Comparison of ENCODE assay signal across 10 cellular contexts in genomic region chr9:95341262-95342011, GRCh38. TPM values are rescaled to one million over a fixed set of nuclear protein-coding genes. Genes with fewer than 3 reads are reported as not detected.
DNase-seq lines count a peak whose midpoint lies in the region; ATAC-seq and TF ChIP-seq lines count a peak whose summit lies in the region.
"Had no signal": no experiment of that assay in that cellular context is flagged by ENCODE, and none has a peak within 500 bp of the region (broad histone marks: within the 10 kb centered on the region; RNA-seq: fewer than 3 reads in every experiment).

No MANE protein-coding gene starts in this region.

- H3K4ac ChIP-seq in mesendoderm (ENCODE audit: low read depth, low read length), result no peak overlapping the region

- CTCF ChIA-PET in activated CD8-positive, alpha-beta memory T cell treated with anti-CD3 and anti-CD28 coated beads, Interleukin-2, amount 10 ng/mL, durations not matched to agents 7 days and 5 days (lab: Charles Lee), result no interaction called here

- no peak overlapping the region for H3K4me3 Mint-ChIP-seq in activated CD8-positive, alpha-beta memory T cell treated with anti-CD3 and anti-CD28 coated beads, Interleukin-2, amount 10 ng/mL, durations not matched to agents 7 days and 5 days
- H3K4me3 Mint-ChIP-seq: dendritic cell treated with granulocyte-macrophage colony-stimulating factor and Interleukin-4, amounts not matched to agents 40 ng/mL and 50 ng/mL, for 4 days; immature natural killer cell had no signal

- peak; percentile 65 for TF ChIP-seq CTCF in choroid plexus epithelial cell (conservative IDR thresholded peaks at IDR 0.05; ENCODE audit: low read depth, low read length)

- no peaks in the 10 kb centered on the region for H3K36me3 Mint-ChIP-seq in activated CD8-positive, alpha-beta memory T cell treated with anti-CD3 and anti-CD28 coated beads, Interleukin-2, amount 10 ng/mL, durations not matched to agents 7 days and 5 days
- H3K36me3 Mint-ChIP-seq: immature natural killer cell had no signal

- no peaks in the 10 kb centered on the region for H3K4me1 ChIP-seq in mesendoderm (ENCODE audit: control insufficient read depth, low read depth, low read length)

- no peak overlapping the region for H4K8ac ChIP-seq in mesendoderm (ENCODE audit: low read depth, low read length)

- H3K79me1 ChIP-seq in mesendoderm (ENCODE audit: low read length), result no peaks in the 10 kb centered on the region

- WGBS in mesendoderm (ENCODE audit: extremely low coverage, insufficient coverage, low lambda C conversion rate), result no CpG with 5 or more reads among the region's 5 CpGs

- H2AK5ac ChIP-seq in mesendoderm (ENCODE audit: low read length), result no peak overlapping the region

- no peak overlapping the region for H3K9ac ChIP-seq in mesendoderm (ENCODE audit: low read length)

- H3K9me3 Mint-ChIP-seq in activated CD8-positive, alpha-beta memory T cell treated with anti-CD3 and anti-CD28 coated beads, Interleukin-2, amount 10 ng/mL, durations not matched to agents 7 days and 5 days (ENCODE audit: low read depth), result no peaks in the 10 kb centered on the region
- H3K9me3 Mint-ChIP-seq: immature natural killer cell had no signal

- no peak overlapping the region for H3K27ac ChIP-seq in mesendoderm (ENCODE audit: low read depth, low read length)

- ATAC-seq in HG02759 (IDR thresholded peaks at IDR 0.05; ENCODE audit: unreplicated experiment) (no peak), HG03108 (IDR thresholded peaks at IDR 0.05; ENCODE audit: unreplicated experiment) (no peak)
- ATAC-seq in activated CD8-positive, alpha-beta memory T cell treated with anti-CD3 and anti-CD28 coated beads, Interleukin-2, amount 10 ng/mL, durations not matched to agents 7 days and 5 days, result no peak

- H2BK5ac ChIP-seq in mesendoderm (ENCODE audit: low read length), result no peak overlapping the region

- no peak overlapping the region for H3K4me2 ChIP-seq in mesendoderm (ENCODE audit: low read length)

- H3K36me3 ChIP-seq in MG63 (no peaks in the 10 kb centered on the region), mesendoderm (ENCODE audit: control insufficient read depth, insufficient read depth, low read length) (no peaks in the 10 kb centered on the region)

- H3K9me3 ChIP-seq in MG63, result no peaks in the 10 kb centered on the region

- H3K27ac Mint-ChIP-seq in activated CD8-positive, alpha-beta memory T cell treated with anti-CD3 and anti-CD28 coated beads, Interleukin-2, amount 10 ng/mL, durations not matched to agents 7 days and 5 days, result no peak overlapping the region
- H3K27ac Mint-ChIP-seq: dendritic cell treated with granulocyte-macrophage colony-stimulating factor and Interleukin-4, amounts not matched to agents 40 ng/mL and 50 ng/mL, for 4 days; immature natural killer cell had no signal

- no peak overlapping the region for H2BK120ac ChIP-seq in mesendoderm (ENCODE audit: low read depth, low read length)

- peaks cover 14% of the 10 kb centered on the region for H3K4me1 Mint-ChIP-seq in activated CD8-positive, alpha-beta memory T cell treated with anti-CD3 and anti-CD28 coated beads, Interleukin-2, amount 10 ng/mL, durations not matched to agents 7 days and 5 days
- H3K4me1 Mint-ChIP-seq: immature natural killer cell had no signal

- H3K79me2 ChIP-seq in mesendoderm (ENCODE audit: control insufficient read depth, insufficient read depth, low read length), result no peaks in the 10 kb centered on the region

- H2BK15ac ChIP-seq in mesendoderm (replicated peaks; ENCODE audit: low read depth), result no peak overlapping the region

- H3K18ac ChIP-seq in mesendoderm (ENCODE audit: low read length), result no peak overlapping the region

- no peak overlapping the region for H3K23ac ChIP-seq in mesendoderm (ENCODE audit: low read length)

- no peak overlapping the region for H4K5ac ChIP-seq in mesendoderm (ENCODE audit: low read length)

- peak; percentile 41 for DNase-seq in EH (ENCODE audit: low read depth)
- peak; percentile 20 for DNase-seq in MG63
- peak; percentile 58 for DNase-seq in choroid plexus epithelial cell (ENCODE audit: low read depth)
- peak; percentile 78 for DNase-seq in mesendoderm
- DNase-seq in activated CD8-positive, alpha-beta memory T cell treated with anti-CD3 and anti-CD28 coated beads, Interleukin-2, amount 10 ng/mL, durations not matched to agents 7 days and 5 days, result no peak
- DNase-seq in NCI-H146 treated with DMSO at 0.1 percent for 48 hours (lab: John Stamatoyannopoulos, UW; ENCODE audit: unreplicated experiment), result no peak
- DNase-seq: immature natural killer cell had no signal

- H3K27me3 ChIP-seq in MG63 (no peaks in the 10 kb centered on the region), mesendoderm (ENCODE audit: insufficient read depth, low read length, poor library complexity) (no peaks in the 10 kb centered on the region)

- H3K56ac ChIP-seq in mesendoderm (ENCODE audit: low read length), result no peak overlapping the region

- H3K4me3 ChIP-seq in MG63, result no peak overlapping the region
- no peak overlapping the region for H3K4me3 ChIP-seq in choroid plexus epithelial cell (ENCODE audit: low read depth, low read length)
- no peak overlapping the region for H3K4me3 ChIP-seq in mesendoderm (ENCODE audit: low read length)

- H3K27me3 Mint-ChIP-seq in activated CD8-positive, alpha-beta memory T cell treated with anti-CD3 and anti-CD28 coated beads, Interleukin-2, amount 10 ng/mL, durations not matched to agents 7 days and 5 days, result peaks cover 2% of the 10 kb centered on the region

RNA-seq across cellular contexts. Expression of gene FANCC, which starts 23.9 kb away (rescaled TPM):
- 10.7 and 22.2 TPM in 2 replicates for total RNA-seq in MG63 (2014; rRNA removed; shearing (Covaris generic); ENCODE audit: low replicate concordance)
- 8.1 TPM for polyA plus RNA-seq in mesendoderm (2013, experiment 1 of 2)
- 7.9 TPM for polyA plus RNA-seq in mesendoderm (2013, experiment 2 of 2)
- total RNA-seq in activated CD8-positive, alpha-beta memory T cell treated with anti-CD3 and anti-CD28 coated beads, Interleukin-2, amount 10 ng/mL, durations not matched to agents 7 days and 5 days, result 10 to 100 TPM; 18.4 to 18.8 TPM

Comparison
In these comparisons a context has a peak if more than half of its experiments do, and no peak if none do; other contexts are left out.
1. DNase-seq: peak in EH (single experiment), MG63 (single experiment), choroid plexus epithelial cell (single experiment) and mesendoderm (single experiment); none in activated CD8-positive, alpha-beta memory T cell treated with anti-CD3 and anti-CD28 coated beads, Interleukin-2, amount 10 ng/mL, durations not matched to agents 7 days and 5 days (single experiment) and NCI-H146 treated with DMSO at 0.1 percent for 48 hours (single experiment).